In genomic region chr14:57498035-57498434, GRCh38 we compare ENCODE assay signal across 7 cellular contexts. TPM values are rescaled to one million over a fixed set of nuclear protein-coding genes. Genes with fewer than 3 reads are reported as not detected.
"Had no signal": no experiment of that assay in that cellular context is flagged by ENCODE, and none has a peak within 500 bp of the region (broad histone marks: within the 10 kb centered on the region; RNA-seq: fewer than 3 reads in every experiment).

No MANE protein-coding gene starts in this region.

- H3K4me3 ChIP-seq: K562 had no signal

- H3K4me1 Mint-ChIP-seq: IgD-negative memory B cell had no signal

- H3K27ac ChIP-seq: HL-60 had no signal

- FAIRE-seq: HTR-8/SVneo, K562 had no signal

- DNase-seq: IMR-90, KBM-7, KG1 had no signal

- H3K4me3 Mint-ChIP-seq: IgD-negative memory B cell had no signal

- ATAC-seq: K562 had no signal

RNA-seq across cellular contexts. Expression of gene CCDC198, which starts 4.4 kb away (rescaled TPM):
- total RNA-seq: IMR-90, K562 had no signal
- polyA plus RNA-seq: IgD-negative memory B cell, IMR-90, K562 had no signal
